In the genomic region with DNA sequence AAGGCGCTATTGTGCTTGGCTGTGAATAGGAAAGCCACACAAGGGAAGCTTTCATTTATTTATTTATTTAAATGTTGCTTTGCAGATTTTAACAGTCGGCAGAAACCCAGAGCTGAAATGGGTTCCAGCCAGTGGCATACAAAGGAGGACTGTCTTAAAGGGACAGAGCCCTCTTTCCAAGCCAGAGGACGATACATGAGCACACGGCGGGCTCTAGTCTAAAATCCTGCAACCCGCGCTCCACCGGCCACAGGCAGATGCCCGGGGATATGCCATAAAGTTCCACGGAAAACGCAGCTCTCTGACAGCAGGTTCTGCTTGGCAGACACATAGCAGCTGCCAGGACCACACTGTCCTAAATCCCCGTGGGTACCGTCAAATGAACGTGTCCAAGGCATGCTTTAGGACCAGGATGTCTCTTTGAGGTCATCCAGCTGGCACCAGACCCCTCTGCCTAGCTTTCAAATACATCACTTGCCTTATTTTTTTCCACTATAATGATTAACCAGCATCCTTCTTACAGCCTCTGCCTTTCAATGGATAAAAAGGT, we compare ENCODE assay signal across 8 cellular contexts.
DNase-seq lines count a peak whose midpoint lies in the region; ATAC-seq and TF ChIP-seq lines count a peak whose summit lies in the region.

No MANE protein-coding gene starts in this region.

- DNase-seq in CD4-positive, alpha-beta T cell = no peak
- no peak for DNase-seq in activated CD8-positive, alpha-beta T cell treated with anti-CD3 and anti-CD28 coated beads, Interleukin-2, amount 10 ng/mL, durations not matched to agents 7 days and 5 days
- DNase-seq in Right ventricle myocardium superior (no peak), erythroblast (lab: John Stamatoyannopoulos, UW) (no peak)

- H3K4me3 ChIP-seq in KMS-11 (IDR thresholded peaks at IDR 0.05; ENCODE audit: insufficient read depth, low read depth, low read length) = no peak overlapping the region
- H3K4me3 ChIP-seq in rectal smooth muscle tissue (ENCODE audit: low read length) = peak overlapping the region; percentile 77

- POLR2A ChIA-PET in CD4-positive, alpha-beta T cell (lab: Charles Lee) = interaction anchor here (1.2 to 2.9 kb wide), 7 partner anchors 8 to 41 kb away, joined by 3 to 14 read pairs (median 5); no protein-coding TSS in a partner anchor
- POLR2A ChIA-PET in activated CD8-positive, alpha-beta T cell treated with anti-CD3 and anti-CD28 coated beads, Interleukin-2, amount 10 ng/mL, durations not matched to agents 7 days and 5 days (lab: Charles Lee) = interaction anchor here (1.2 to 1.7 kb wide), 3 partner anchors 8 to 68 kb away, joined by 3 to 6 read pairs (median 4); no protein-coding TSS in a partner anchor

- no peaks in the 10 kb centered on the region for H4K20me1 ChIP-seq in KMS-11 (ENCODE audit: insufficient read depth)

- H3K4me1 ChIP-seq in KMS-11 (ENCODE audit: low read depth, poor library complexity, severe bottlenecking) (peaks cover 90% of the 10 kb centered on the region), rectal smooth muscle tissue (ENCODE audit: control insufficient read depth, insufficient read depth, low read length) (peaks cover 13% of the 10 kb centered on the region)

- TF ChIP-seq POLR2A in erythroblast (IDR thresholded peaks at IDR 0.05; ENCODE audit: low read length) = no peak

- H3K9me3 ChIP-seq in CD4-positive, alpha-beta T cell (ENCODE audit: control insufficient read depth, low read length) = no peaks in the 10 kb centered on the region

- no peaks in the 10 kb centered on the region for H3K36me3 ChIP-seq in KMS-11 (ENCODE audit: insufficient read depth)
- H3K36me3 ChIP-seq in rectal smooth muscle tissue (ENCODE audit: control insufficient read depth, insufficient read depth, low read length) = no peaks in the 10 kb centered on the region

- H3K4me2 ChIP-seq in KMS-11 = peak overlapping the region; percentile 93

- peak overlapping the region; percentile 42 for H3K27ac ChIP-seq in CD4-positive, alpha-beta T cell (ENCODE audit: low read depth, low read length)
- H3K27ac ChIP-seq in KMS-11 (peak overlapping the region; percentile 93), rectal smooth muscle tissue (ENCODE audit: low read depth, low read length) (peak overlapping the region; percentile 76)

- H3K27ac Mint-ChIP-seq in CD4-positive, alpha-beta T cell = peak overlapping the region; percentile 76
- no peak overlapping the region for H3K27ac Mint-ChIP-seq in activated CD8-positive, alpha-beta T cell treated with anti-CD3 and anti-CD28 coated beads, Interleukin-2, amount 10 ng/mL, durations not matched to agents 7 days and 5 days

- no peak overlapping the region for H2AFZ ChIP-seq in KMS-11 (ENCODE audit: low read depth)

- peaks cover 93% of the 10 kb centered on the region for H3K4me1 Mint-ChIP-seq in CD4-positive, alpha-beta T cell (ENCODE audit: low read depth)
- H3K4me1 Mint-ChIP-seq in activated CD8-positive, alpha-beta T cell treated with anti-CD3 and anti-CD28 coated beads, Interleukin-2, amount 10 ng/mL, durations not matched to agents 7 days and 5 days (ENCODE audit: low read depth) = peaks cover 84% of the 10 kb centered on the region

- peak overlapping the region; percentile 65 for H3K4me3 Mint-ChIP-seq in CD4-positive, alpha-beta T cell
- H3K4me3 Mint-ChIP-seq in activated CD8-positive, alpha-beta T cell treated with anti-CD3 and anti-CD28 coated beads, Interleukin-2, amount 10 ng/mL, durations not matched to agents 7 days and 5 days = peak overlapping the region; percentile 13

- no peaks in the 10 kb centered on the region for H3K27me3 Mint-ChIP-seq in CD4-positive, alpha-beta T cell
- H3K27me3 Mint-ChIP-seq in activated CD8-positive, alpha-beta T cell treated with anti-CD3 and anti-CD28 coated beads, Interleukin-2, amount 10 ng/mL, durations not matched to agents 7 days and 5 days (ENCODE audit: low read depth) = no peaks in the 10 kb centered on the region

- TF ChIP-seq CTCF in CD4-positive, alpha-beta T cell (IDR thresholded peaks at IDR 0.05) = no peak
- no peak for TF ChIP-seq CTCF in KMS-11 (conservative IDR thresholded peaks at IDR 0.05; ENCODE audit: low read depth, low read length)

- peaks cover 100% of the 10 kb centered on the region for H3K79me2 ChIP-seq in KMS-11 (ENCODE audit: insufficient read depth, low read depth)

- no peak for ATAC-seq in CD4-positive, alpha-beta T cell (ENCODE audit: poor library complexity)
- no peak for ATAC-seq in activated CD8-positive, alpha-beta T cell treated with anti-CD3 and anti-CD28 coated beads, Interleukin-2, amount 10 ng/mL, durations not matched to agents 7 days and 5 days
- peak; percentile 79 for ATAC-seq in Right ventricle myocardium superior (ENCODE audit: poor library complexity)
- no peak for ATAC-seq in HG03378 (IDR thresholded peaks at IDR 0.05; ENCODE audit: unreplicated experiment)
- no peak for ATAC-seq in HG02588 (IDR thresholded peaks at IDR 0.05; ENCODE audit: unreplicated experiment)

- H3K27me3 ChIP-seq in CD4-positive, alpha-beta T cell (ENCODE audit: control insufficient read depth, insufficient read depth, low read length) = no peaks in the 10 kb centered on the region
- no peaks in the 10 kb centered on the region for H3K27me3 ChIP-seq in KMS-11 (ENCODE audit: insufficient read depth, low read depth)
- H3K27me3 ChIP-seq in rectal smooth muscle tissue (ENCODE audit: control insufficient read depth, insufficient read depth, low read length) = no peaks in the 10 kb centered on the region

- H3K9ac ChIP-seq in KMS-11 (peak overlapping the region; percentile 86), rectal smooth muscle tissue (ENCODE audit: low read length) (no peak overlapping the region)

- intact Hi-C loops in CD4-positive, alpha-beta T cell (cut with DNase I, micrococcal nuclease) = loop anchor here in 1 of 2 experiments (5.0 kb wide), 1 partner anchor 40 kb away; no protein-coding TSS in a partner anchor
- intact Hi-C loops in Right ventricle myocardium superior (cut with DNase I) = no loop called here

- CTCF ChIA-PET in CD4-positive, alpha-beta T cell (lab: Charles Lee) = interaction anchor here (1.0 to 1.4 kb wide), 4 partner anchors 9 to 82 kb away, joined by 3 to 5 read pairs (median 3); no protein-coding TSS in a partner anchor
- CTCF ChIA-PET in activated CD8-positive, alpha-beta T cell treated with anti-CD3 and anti-CD28 coated beads, Interleukin-2, amount 10 ng/mL, durations not matched to agents 7 days and 5 days (lab: Charles Lee) = interaction anchor here (0.8 to 3.9 kb wide), 7 partner anchors 8 to 52 kb away, joined by 3 to 23 read pairs (median 4); no protein-coding TSS in a partner anchor

- peaks cover 23% of the 10 kb centered on the region for H3K36me3 Mint-ChIP-seq in CD4-positive, alpha-beta T cell (ENCODE audit: low read depth)
- peaks cover 17% of the 10 kb centered on the region for H3K36me3 Mint-ChIP-seq in activated CD8-positive, alpha-beta T cell treated with anti-CD3 and anti-CD28 coated beads, Interleukin-2, amount 10 ng/mL, durations not matched to agents 7 days and 5 days (ENCODE audit: low read depth)

- no peaks in the 10 kb centered on the region for H3K9me3 Mint-ChIP-seq in CD4-positive, alpha-beta T cell
- no peaks in the 10 kb centered on the region for H3K9me3 Mint-ChIP-seq in activated CD8-positive, alpha-beta T cell treated with anti-CD3 and anti-CD28 coated beads, Interleukin-2, amount 10 ng/mL, durations not matched to agents 7 days and 5 days (ENCODE audit: insufficient read depth)

Comparison
In these comparisons a context has a peak if more than half of its experiments do, and no peak if none do; other contexts are left out.
1. H3K27ac ChIP-seq: peak in every context shown above with its lines; median percentile 93 in KMS-11; 76 in rectal smooth muscle tissue; 42 in CD4-positive, alpha-beta T cell.